Comparison of ENCODE assay signal across 16 cellular contexts in genomic region chr2:41851554-41851953, GRCh38.
DNase-seq lines count a peak whose midpoint lies in the region; ATAC-seq, FAIRE-seq and TF ChIP-seq lines count a peak whose summit lies in the region.
"Had no signal": no experiment of that assay in that cellular context is flagged by ENCODE, and none has a peak within 500 bp of the region (broad histone marks: within the 10 kb centered on the region; RNA-seq: fewer than 3 reads in every experiment).

No MANE protein-coding gene starts in this region.

- H3K79me2 ChIP-seq in mammary epithelial cell (ENCODE audit: insufficient read depth, low read length): no peaks in the 10 kb centered on the region
- H3K79me2 ChIP-seq in HepG2 (ENCODE audit: insufficient read depth, low read length): no peaks in the 10 kb centered on the region

- H3K9ac ChIP-seq in mammary epithelial cell (ENCODE audit: insufficient read depth, low read length) (no peak overlapping the region), HepG2 (ENCODE audit: insufficient read depth, low read depth, low read length) (no peak overlapping the region)
- H3K9ac ChIP-seq: BLaER1, GM23248 had no signal

- 77% methylated on average over 5 of the region's 5 CpGs for WGBS in mammary epithelial cell (ENCODE audit: low coverage, missing lambda C conversion rate)
- whole genome bisulfite sequencing in HepG2 (ENCODE audit: low lambda C conversion rate): 75% methylated on average over 5 of the region's 5 CpGs
- 25 to 48% (median 35%) methylated on average over 5 of the region's 5 CpGs for WGBS in psoas muscle, 3 donors

- H3K36me3 Mint-ChIP-seq in MCF 10A (ENCODE audit: insufficient read depth, unreplicated experiment): peaks cover 6% of the 10 kb centered on the region

- FAIRE-seq in HepG2 (lab: Jason Lieb, UNC): no peak
- FAIRE-seq: H54, HTR-8/SVneo had no signal

- POLR2A ChIA-PET in MCF 10A (lab: Yijun Ruan, JAX) (interaction anchor here (2.2 to 3.5 kb wide), 2 partner anchors 8 to 10 kb away, joined by 5 to 18 read pairs; no protein-coding TSS in a partner anchor), HepG2 (lab: Yijun Ruan, JAX) (interaction anchor here (1.4 to 1.6 kb wide), 2 partner anchors 205 to 240 kb away, joined by 4 to 7 read pairs; no protein-coding TSS in a partner anchor)

- in situ Hi-C loops in mammary epithelial cell (cut with MboI; ENCODE audit: low sequenced_read_pairs in 2 of 2): loop anchor here in 1 of 2 donors (5.0 to 25.0 kb wide), 2 partner anchors 236 to 386 kb away; no protein-coding TSS in a partner anchor
- in situ Hi-C loops in HepG2 (cut with HindIII; ENCODE audit: extremely low pct_ligation_motif_present, low pct_unique_long_range_greater_than_20kb): loop anchor here (25.0 kb wide), 3 partner anchors 336 to 811 kb away; partner anchors contain the start of gene COX7A2L
- in situ Hi-C loops in G401 (cut with HindIII; ENCODE audit: low sequenced_read_pairs): loop anchor here (25.0 kb wide), 2 partner anchors 236 to 386 kb away; no protein-coding TSS in a partner anchor

- ATAC-seq in HepG2 (no peak), psoas muscle (peak; percentile 37 to 76 (median 62))
- ATAC-seq: HCT116 had no signal

- TF ChIP-seq POLR2A in HepG2 (IDR thresholded peaks at IDR 0.05; ENCODE audit: insufficient read depth in 1 of 2, low read depth in 2 of 2, low read length in 2 of 2): no peak

- peaks cover 22% of the 10 kb centered on the region for H3K27me3 Mint-ChIP-seq in MCF 10A (ENCODE audit: insufficient read depth, unreplicated experiment)

- no peaks in the 10 kb centered on the region for H3K27me3 ChIP-seq in mammary epithelial cell (ENCODE audit: insufficient read depth, low read length)
- H3K27me3 ChIP-seq in HepG2 (ENCODE audit: control insufficient read depth in 1 of 2, insufficient read depth in 2 of 2, low read length in 2 of 2): 0 out of 5 replicates have a peak, but pooled peaks cover 0 to 6% of the 10 kb centered on the region in 2 experiments
- no peaks in the 10 kb centered on the region for H3K27me3 ChIP-seq in psoas muscle (ENCODE audit: insufficient read depth in 3 of 3, low read length in 2 of 3)
- H3K27me3 ChIP-seq: BLaER1 had no signal

- H2AFZ ChIP-seq in mammary epithelial cell (ENCODE audit: low read depth, low read length): no peak overlapping the region
- H2AFZ ChIP-seq in HepG2 (ENCODE audit: low read length): no peak overlapping the region
- H2AFZ ChIP-seq: GM23248 had no signal

- H3K4me1 Mint-ChIP-seq in MCF 10A (ENCODE audit: insufficient read depth, unreplicated experiment): peaks cover 15% of the 10 kb centered on the region

- no peaks in the 10 kb centered on the region for H3K4me1 ChIP-seq in mammary epithelial cell (ENCODE audit: insufficient read depth, low read length)
- H3K4me1 ChIP-seq in HepG2 (ENCODE audit: insufficient read depth, low read length): peaks cover 41% of the 10 kb centered on the region
- H3K4me1 ChIP-seq in psoas muscle: peaks cover 22% of the 10 kb centered on the region
- H3K4me1 ChIP-seq: BLaER1 had no signal

- H3K4me2 ChIP-seq in mammary epithelial cell (ENCODE audit: insufficient read depth, low read depth, low read length) (no peak overlapping the region), HepG2 (ENCODE audit: low read depth, low read length) (no peak overlapping the region)
- H3K4me2 ChIP-seq: BLaER1 had no signal

- DNase-seq in MCF 10A (ENCODE audit: unreplicated experiment): no peak
- no peak for DNase-seq in mammary epithelial cell
- no peak for DNase-seq in HepG2 (ENCODE audit: low spot score)
- DNase-seq in psoas muscle: peak in 1 of 2 donors; percentile 53
- no peak for DNase-seq in stimulated activated CD4-positive, alpha-beta T cell treated with anti-CD3 and anti-CD28 coated beads, Interleukin-4, amount 100 ng/mL, for 24 hours
- no peak for DNase-seq in G401 (ENCODE audit: low spot score)
- no peak for DNase-seq in stimulated activated naive CD4-positive, alpha-beta T cell (lab: John Stamatoyannopoulos, UW)
- DNase-seq in putamen (ENCODE audit: low spot score): no peak
- DNase-seq: AML-193, DMS53, GM23248 had no signal

- intact Hi-C loops in MCF 10A (cut with micrococcal nuclease) (no loop called here), mammary epithelial cell (cut with micrococcal nuclease) (no loop called here), HepG2 (cut with micrococcal nuclease; ENCODE audit: unreplicated experiment) (loop anchor here (5.0 kb wide), 2 partner anchors 346 to 811 kb away; no protein-coding TSS in a partner anchor), psoas muscle (cut with DNase I) (loop anchor here in 1 of 2 donors (5.0 kb wide), 2 partner anchors 236 to 491 kb away; no protein-coding TSS in a partner anchor)

- dilution Hi-C loops in mammary epithelial cell (cut with HindIII; ENCODE audit: low sequenced_read_pairs): no loop called here

- H3K4me3 ChIP-seq in mammary epithelial cell (replicated peaks in 1 of 3; ENCODE audit: insufficient read depth in 1 of 3, low read depth in 2 of 3, low read length in 3 of 3) (no peak overlapping the region), HepG2 (replicated peaks in 1 of 3; ENCODE audit: insufficient read depth in 1 of 3, low read depth in 2 of 3, low read length in 3 of 3) (no peak overlapping the region), psoas muscle (peak overlapping the region; percentile 24)
- H3K4me3 ChIP-seq: BLaER1, GM23248 had no signal

- H3K4me3 Mint-ChIP-seq in MCF 10A (ENCODE audit: unreplicated experiment): no peak overlapping the region

- no peak for TF ChIP-seq EP300 in HepG2 (IDR thresholded peaks at IDR 0.05; ENCODE audit: low read depth in 2 of 2, low read length in 2 of 2)
- TF ChIP-seq EP300 in HepG2 (CRISPR knock-in tag; IDR thresholded peaks at IDR 0.05; ENCODE audit: borderline replicate concordance): no peak

- TF ChIP-seq CTCF in MCF 10A (IDR thresholded peaks at IDR 0.05; ENCODE audit: unreplicated experiment): no peak
- TF ChIP-seq CTCF in mammary epithelial cell (conservative IDR thresholded peaks at IDR 0.05 in 1 of 2, IDR thresholded peaks at IDR 0.05 in 1 of 2; ENCODE audit: extremely low read depth in 1 of 2, insufficient read depth in 1 of 2, low read depth in 1 of 2, low read length in 2 of 2): no peak
- no peak for TF ChIP-seq CTCF in HepG2 (CRISPR knock-in tag; IDR thresholded peaks at IDR 0.05)
- no peak for TF ChIP-seq CTCF in psoas muscle (IDR thresholded peaks at IDR 0.05)

- no peaks in the 10 kb centered on the region for H3K9me3 Mint-ChIP-seq in MCF 10A (ENCODE audit: unreplicated experiment)

- no peak for TF ChIP-seq RAD21 in HepG2 (CRISPR knock-in tag; IDR thresholded peaks at IDR 0.05)

- H4K20me1 ChIP-seq in mammary epithelial cell (ENCODE audit: insufficient read depth, low read length) (no peaks in the 10 kb centered on the region), HepG2 (ENCODE audit: insufficient read depth, low read length) (no peaks in the 10 kb centered on the region)
- H4K20me1 ChIP-seq: BLaER1 had no signal

- CTCF ChIA-PET in MCF 10A (lab: Yijun Ruan, JAX) (interaction anchor here (0.6 to 12.4 kb wide), 8 partner anchors 8 to 1514 kb away, joined by 3 to 382 read pairs (median 4); no protein-coding TSS in a partner anchor), mammary epithelial cell (lab: Charles Lee; ENCODE audit: low non-redundant PET) (no interaction called here), HepG2 (lab: Yijun Ruan, JAX; ENCODE audit: low intra/inter-chr PET ratio, low total read pairs) (no interaction called here)

- H3K9me3 ChIP-seq in mammary epithelial cell (replicated peaks; ENCODE audit: insufficient read depth, low read length) (no peaks in the 10 kb centered on the region), HepG2 (ENCODE audit: low read length) (no peaks in the 10 kb centered on the region), psoas muscle (no peaks in the 10 kb centered on the region)
- H3K9me3 ChIP-seq: BLaER1 had no signal

- H3K36me3 ChIP-seq in mammary epithelial cell (ENCODE audit: insufficient read depth, low read length) (no peaks in the 10 kb centered on the region), HepG2 (replicated peaks in 1 of 2; ENCODE audit: control insufficient read depth in 1 of 2, insufficient read depth in 2 of 2, low read length in 2 of 2) (no peaks in the 10 kb centered on the region), psoas muscle (ENCODE audit: insufficient read depth in 1 of 2, low read depth in 1 of 2) (no peaks in the 10 kb centered on the region)
- H3K36me3 ChIP-seq: BLaER1 had no signal

- H3K27ac ChIP-seq in mammary epithelial cell (ENCODE audit: insufficient read depth, low read depth, low read length): no peak overlapping the region
- H3K27ac ChIP-seq in HepG2 (ENCODE audit: extremely low read length, insufficient read depth, low read length): no peak overlapping the region
- H3K27ac ChIP-seq in psoas muscle: peak overlapping the region; percentile 80
- H3K27ac ChIP-seq: 22Rv1, BLaER1, GM23248 had no signal

- H3K27ac Mint-ChIP-seq in MCF 10A (ENCODE audit: low read depth, unreplicated experiment): peak overlapping the region; percentile 46

- no TSS peak for BruUV-seq in MCF 10A (replicated peaks; lab: Mats Ljungman, UMichigan)
- no TSS peak for BruUV-seq in mammary epithelial cell (replicated peaks; lab: Mats Ljungman, UMichigan)
- BruUV-seq in HepG2 (replicated peaks; lab: Mats Ljungman, UMichigan): no TSS peak

TF ChIP-seq in HepG2, 621 proteins besides CTCF, POLR2A, EP300 and RAD21 (continues in another document):
- TF ChIP-seq ZNF766 (CRISPR knock-in tag; IDR thresholded peaks at IDR 0.05; ENCODE audit: borderline replicate concordance) (no peak), MXD3 (CRISPR knock-in tag; IDR thresholded peaks at IDR 0.05) (no peak), NFYC (CRISPR knock-in tag; IDR thresholded peaks at IDR 0.05) (no peak), FOXO4 (CRISPR knock-in tag; conservative IDR thresholded peaks at IDR 0.05) (no peak), ZNF263 (CRISPR knock-in tag; IDR thresholded peaks at IDR 0.05) (no peak), ATF3 (CRISPR knock-in tag; IDR thresholded peaks at IDR 0.05) (no peak)
